Comparison of ENCODE assay signal across 30 cellular contexts in the genomic region with DNA sequence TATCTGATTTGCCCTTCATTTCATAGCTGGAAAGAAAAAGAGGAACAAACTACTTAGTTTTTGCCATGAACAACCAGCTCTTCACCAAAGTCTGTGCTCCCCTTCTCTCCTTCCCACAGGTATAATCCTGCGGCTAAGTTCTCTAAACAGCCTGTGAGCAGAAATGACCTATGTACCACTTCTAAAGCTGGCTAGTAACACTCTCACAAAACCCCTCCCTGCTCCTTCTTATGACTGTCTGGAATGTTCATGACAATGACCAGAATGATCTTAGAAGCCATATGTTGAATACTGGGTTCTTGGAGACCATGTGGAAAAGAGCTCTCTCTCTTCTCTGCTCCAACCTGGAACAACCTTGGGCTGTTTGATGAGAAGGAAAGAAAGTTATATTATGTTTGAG. TPM values are rescaled to one million over a fixed set of nuclear protein-coding genes. Genes with fewer than 3 reads are reported as not detected.
DNase-seq lines count a peak whose midpoint lies in the region; ATAC-seq and TF ChIP-seq lines count a peak whose summit lies in the region.
"Had no signal": no experiment of that assay in that cellular context is flagged by ENCODE, and none has a peak within 500 bp of the region (broad histone marks: within the 10 kb centered on the region; RNA-seq: fewer than 3 reads in every experiment).

No MANE protein-coding gene starts in this region.

- no peaks in the 10 kb centered on the region for H3K9me3 Mint-ChIP-seq in activated CD8-positive, alpha-beta memory T cell treated with anti-CD3 and anti-CD28 coated beads, Interleukin-2, amount 10 ng/mL, durations not matched to agents 7 days and 5 days (ENCODE audit: low read depth)
- no peaks in the 10 kb centered on the region for H3K9me3 Mint-ChIP-seq in activated CD8-positive, alpha-beta T cell treated with anti-CD3 and anti-CD28 coated beads for 36 hours
- H3K9me3 Mint-ChIP-seq: CD8-positive, alpha-beta T cell; HFFc6 had no signal

- H3K4me3 Mint-ChIP-seq in activated CD8-positive, alpha-beta memory T cell treated with anti-CD3 and anti-CD28 coated beads, Interleukin-2, amount 10 ng/mL, durations not matched to agents 7 days and 5 days: no peak overlapping the region
- no peak overlapping the region for H3K4me3 Mint-ChIP-seq in activated CD8-positive, alpha-beta T cell treated with anti-CD3 and anti-CD28 coated beads for 36 hours
- H3K4me3 Mint-ChIP-seq: CD8-positive, alpha-beta T cell; HFFc6 had no signal

- DNase-seq in activated CD8-positive, alpha-beta memory T cell treated with anti-CD3 and anti-CD28 coated beads, Interleukin-2, amount 10 ng/mL, durations not matched to agents 7 days and 5 days: no peak
- DNase-seq in activated CD8-positive, alpha-beta memory T cell treated with anti-CD3 and anti-CD28 coated beads, Interleukin-2, amount 50 U/mL, for 4 hours: no peak
- DNase-seq in activated CD8-positive, alpha-beta T cell treated with anti-CD3 and anti-CD28 coated beads for 36 hours: no peak
- DNase-seq in mucosa of descending colon (no peak), hepatic stellate cell (ENCODE audit: low spot score) (no peak), C1 segment of cervical spinal cord (lab: John Stamatoyannopoulos, UW) (no peak)
- DNase-seq: AML-193; CD8-positive, alpha-beta T cell; DMS 273 treated with DMSO at 0.1 percent for 48 hours; DMS79; EL; GDM1; GOT3; HFFc6; IMR-90; KG1; MM.1S; NCI-H1694; NCI-H2029 treated with DMSO at 0.1 percent for 48 hours; NCI-H2227 treated with DMSO at 0.1 percent for 48 hours; NCI-H69; Right ventricle myocardium superior; RPMI8226 had no signal

- no peak for TF ChIP-seq CTCF in activated CD8-positive, alpha-beta T cell treated with anti-CD3 and anti-CD28 coated beads for 36 hours (IDR thresholded peaks at IDR 0.05)
- no peak for TF ChIP-seq CTCF in mucosa of descending colon (IDR thresholded peaks at IDR 0.05)

- no peaks in the 10 kb centered on the region for H3K27me3 Mint-ChIP-seq in activated CD8-positive, alpha-beta memory T cell treated with anti-CD3 and anti-CD28 coated beads, Interleukin-2, amount 10 ng/mL, durations not matched to agents 7 days and 5 days
- no peaks in the 10 kb centered on the region for H3K27me3 Mint-ChIP-seq in activated CD8-positive, alpha-beta T cell treated with anti-CD3 and anti-CD28 coated beads for 36 hours

- no peaks in the 10 kb centered on the region for H3K36me3 ChIP-seq in mucosa of descending colon (ENCODE audit: low read depth)
- H3K36me3 ChIP-seq: HAP-1, SJSA1 had no signal

- ATAC-seq in activated CD8-positive, alpha-beta memory T cell treated with anti-CD3 and anti-CD28 coated beads, Interleukin-2, amount 10 ng/mL, durations not matched to agents 7 days and 5 days: no peak
- ATAC-seq in activated CD8-positive, alpha-beta T cell treated with anti-CD3 and anti-CD28 coated beads for 36 hours: no peak
- peak; percentile 91 for ATAC-seq in mucosa of descending colon
- ATAC-seq in GM21528 (IDR thresholded peaks at IDR 0.05; ENCODE audit: low FRiP score, unreplicated experiment): no peak
- ATAC-seq: A549; CD8-positive, alpha-beta T cell; GM12878 had no signal

- H3K9me3 ChIP-seq in mucosa of descending colon: no peaks in the 10 kb centered on the region
- H3K9me3 ChIP-seq: A549; BLaER1 treated with 17β-estradiol and CSF1 and Interleukin-3, amounts not matched to agents 10 nM and 100 nM; HAP-1; SJSA1 had no signal

- peak overlapping the region; percentile 87 for H3K27ac Mint-ChIP-seq in activated CD8-positive, alpha-beta memory T cell treated with anti-CD3 and anti-CD28 coated beads, Interleukin-2, amount 10 ng/mL, durations not matched to agents 7 days and 5 days
- H3K27ac Mint-ChIP-seq in activated CD8-positive, alpha-beta T cell treated with anti-CD3 and anti-CD28 coated beads for 36 hours: peak overlapping the region; percentile 81

- intact Hi-C loops in activated CD8-positive, alpha-beta T cell treated with anti-CD3 and anti-CD28 coated beads for 36 hours (cut with micrococcal nuclease): no loop called here
- intact Hi-C loops in mucosa of descending colon (cut with DNase I, micrococcal nuclease): no loop called here

- POLR2A ChIA-PET in activated CD8-positive, alpha-beta T cell treated with anti-CD3 and anti-CD28 coated beads for 36 hours (lab: Charles Lee): no interaction called here

- H3K4me1 ChIP-seq in mucosa of descending colon (ENCODE audit: low read depth): no peaks in the 10 kb centered on the region
- H3K4me1 ChIP-seq: A549, SJSA1 had no signal

- no peak overlapping the region for H3K4me3 ChIP-seq in mucosa of descending colon
- H3K4me3 ChIP-seq: A549; BLaER1 treated with 17β-estradiol and CSF1 and Interleukin-3, amounts not matched to agents 10 nM and 100 nM; GM12878; HAP-1; SJSA1 had no signal

- peaks cover 45% of the 10 kb centered on the region for H3K4me1 Mint-ChIP-seq in activated CD8-positive, alpha-beta memory T cell treated with anti-CD3 and anti-CD28 coated beads, Interleukin-2, amount 10 ng/mL, durations not matched to agents 7 days and 5 days
- H3K4me1 Mint-ChIP-seq in activated CD8-positive, alpha-beta T cell treated with anti-CD3 and anti-CD28 coated beads for 36 hours (ENCODE audit: low read depth): peaks cover 23% of the 10 kb centered on the region

- CTCF ChIA-PET in activated CD8-positive, alpha-beta memory T cell treated with anti-CD3 and anti-CD28 coated beads, Interleukin-2, amount 10 ng/mL, durations not matched to agents 7 days and 5 days (lab: Charles Lee): interaction anchor here (0.6 to 3.1 kb wide), 2 partner anchors 12 to 24 kb away, joined by 3 to 22 read pairs; no protein-coding TSS in a partner anchor
- CTCF ChIA-PET in activated CD8-positive, alpha-beta T cell treated with anti-CD3 and anti-CD28 coated beads for 36 hours (lab: Charles Lee): interaction anchor here (1.2 kb wide), 1 partner anchor 23 kb away, joined by 7 read pairs; no protein-coding TSS in a partner anchor

- peaks cover 27% of the 10 kb centered on the region for H3K36me3 Mint-ChIP-seq in activated CD8-positive, alpha-beta memory T cell treated with anti-CD3 and anti-CD28 coated beads, Interleukin-2, amount 10 ng/mL, durations not matched to agents 7 days and 5 days
- peaks cover 4% of the 10 kb centered on the region for H3K36me3 Mint-ChIP-seq in activated CD8-positive, alpha-beta T cell treated with anti-CD3 and anti-CD28 coated beads for 36 hours (ENCODE audit: low read depth)

RNA-seq across cellular contexts. Expression of gene AMACR, which starts 12.9 kb away (rescaled TPM):
- total RNA-seq in activated CD8-positive, alpha-beta memory T cell treated with anti-CD3 and anti-CD28 coated beads, Interleukin-2, amount 10 ng/mL, durations not matched to agents 7 days and 5 days: 1 to 10 TPM; 6.6 to 9.5 TPM
- total RNA-seq in activated CD8-positive, alpha-beta T cell treated with anti-CD3 and anti-CD28 coated beads for 36 hours: 1 to 10 TPM; 6.5 to 7.7 TPM
- 100 to 1,000 TPM in 1 of 3 donors, 10 to 100 TPM in 2; 36.3 to 111 (median 75.3) TPM for total RNA-seq in mucosa of descending colon

RNA-seq across cellular contexts. Expression of gene C1QTNF3, which starts 22.3 kb away (rescaled TPM):
- 1 to 10 TPM; 2.7 to 3.8 TPM for total RNA-seq in activated CD8-positive, alpha-beta memory T cell treated with anti-CD3 and anti-CD28 coated beads, Interleukin-2, amount 10 ng/mL, durations not matched to agents 7 days and 5 days
- total RNA-seq in activated CD8-positive, alpha-beta T cell treated with anti-CD3 and anti-CD28 coated beads for 36 hours: 1 to 10 TPM; 1.3 to 1.4 TPM
- 1 to 10 TPM; 5.3 to 10.0 (median 6.1) TPM for total RNA-seq in mucosa of descending colon

RNA-seq across cellular contexts. Expression of gene SLC45A2, which starts 36.2 kb away (rescaled TPM):
- under 1 TPM in 1 of 2 experiments, not detected in 1; 0.21 TPM for total RNA-seq in activated CD8-positive, alpha-beta memory T cell treated with anti-CD3 and anti-CD28 coated beads, Interleukin-2, amount 10 ng/mL, durations not matched to agents 7 days and 5 days
- total RNA-seq in activated CD8-positive, alpha-beta T cell treated with anti-CD3 and anti-CD28 coated beads for 36 hours: not detected
- 1 to 10 TPM in 2 of 3 donors, under 1 TPM in 1; 0.28 to 1.2 (median 1.0) TPM for total RNA-seq in mucosa of descending colon
- total RNA-seq: CD8-positive, alpha-beta T cell; HFFc6; IMR-90; NCI-H460; Right ventricle myocardium superior; SJSA1 had no signal
